ENCODE assay signal across 9 cellular contexts in the genomic region with DNA sequence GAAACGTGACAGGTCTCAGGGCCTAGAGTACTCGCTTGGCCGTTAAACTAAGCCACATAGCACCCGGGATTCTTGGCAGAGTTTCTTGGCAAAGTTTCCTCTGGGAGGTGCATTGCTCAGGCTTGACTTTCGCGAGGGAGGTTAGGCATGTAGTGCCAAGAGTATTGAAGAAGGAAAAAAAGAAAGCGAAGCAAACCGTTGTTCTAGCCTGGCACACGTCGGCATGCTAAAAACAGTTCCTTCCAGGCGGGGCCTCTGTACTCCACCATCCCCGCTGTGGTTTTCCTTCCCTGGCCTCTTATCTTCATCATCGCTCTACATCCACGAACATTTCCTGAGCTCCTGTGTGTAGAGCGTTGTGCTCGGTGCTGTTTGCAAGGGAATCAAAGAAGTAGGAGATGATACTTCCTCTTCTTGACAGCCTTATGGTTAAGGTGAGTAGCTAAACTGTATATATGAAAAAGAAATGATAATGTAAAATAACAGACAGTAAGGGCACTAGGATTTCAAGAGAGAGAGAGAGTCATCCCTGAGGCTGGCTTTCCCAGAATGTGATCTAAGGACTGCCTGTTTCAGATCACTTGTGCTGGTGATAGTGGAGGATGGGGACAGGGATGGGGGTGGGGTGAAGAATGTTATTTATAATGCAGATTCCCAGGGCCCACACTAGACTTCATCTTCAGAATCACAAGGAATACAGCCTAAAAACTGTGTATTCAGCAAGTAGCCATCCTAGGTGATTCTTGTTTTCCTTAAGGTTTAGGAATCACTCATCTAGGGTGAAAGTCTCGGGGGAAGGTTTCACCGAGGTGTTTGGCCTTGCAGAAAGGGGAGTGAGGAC. TPM values are rescaled to one million over a fixed set of nuclear protein-coding genes. Genes with fewer than 3 reads are reported as not detected.
DNase-seq lines count a peak whose midpoint lies in the region; ATAC-seq and TF ChIP-seq lines count a peak whose summit lies in the region.
"Had no signal": no experiment of that assay in that cellular context is flagged by ENCODE, and none has a peak within 500 bp of the region (broad histone marks: within the 10 kb centered on the region; RNA-seq: fewer than 3 reads in every experiment).

No MANE protein-coding gene starts in this region.

- peaks cover 5% of the 10 kb centered on the region for H3K4me1 Mint-ChIP-seq in memory B cell

- TF ChIP-seq CTCF in AG04450 (IDR thresholded peaks at IDR 0.05; ENCODE audit: low read depth, low read length): no peak

- H3K27me3 ChIP-seq in AG04450 (ENCODE audit: control insufficient read depth, insufficient read depth, low read length): peaks cover 79% of the 10 kb centered on the region

- no peak overlapping the region for H3K4me3 ChIP-seq in AG04450 (ENCODE audit: low read depth, low read length)

- POLR2A ChIA-PET in AG04450 (lab: Yijun Ruan, JAX): no interaction called here

- H3K36me3 Mint-ChIP-seq in memory B cell: no peaks in the 10 kb centered on the region

- ATAC-seq in memory B cell (ENCODE audit: low read depth): peak; percentile 61

- DNase-seq in AG04450 (ENCODE audit: low read depth, low spot score) (peak; percentile 6), KG1 (lab: John Stamatoyannopoulos, UW) (peak; percentile 79), caudate nucleus (lab: John Stamatoyannopoulos, UW) (peak in 3 of 61 donors; percentile 12 to 43 (median 16)), memory B cell (ENCODE audit: low spot score in 2 of 2) (no peak), COR-L47 (lab: John Stamatoyannopoulos, UW) (no peak), GM19240 (ENCODE audit: insufficient read length, low spot score) (no peak), SW 1271 (lab: John Stamatoyannopoulos, UW) (no peak)
- DNase-seq in activated CD4-positive, alpha-beta T cell treated with anti-CD3 and anti-CD28 coated beads for 48 hours: no peak
- DNase-seq: DMS153 had no signal

- H3K9me3 Mint-ChIP-seq in memory B cell: no peaks in the 10 kb centered on the region

- peaks cover 39% of the 10 kb centered on the region for H3K27me3 Mint-ChIP-seq in memory B cell

- CTCF ChIA-PET in AG04450 (lab: Charles Lee): no interaction called here

- H3K27ac ChIP-seq in AG04450 (ENCODE audit: low read depth, low read length): no peak overlapping the region
- peak overlapping the region; percentile 29 for H3K27ac ChIP-seq in caudate nucleus (ENCODE audit: low read depth, low read length)

- no peak overlapping the region for H3K4me3 Mint-ChIP-seq in memory B cell

- H3K9me3 ChIP-seq in AG04450 (ENCODE audit: control insufficient read depth, insufficient read depth, low read length): no peaks in the 10 kb centered on the region

- no peak overlapping the region for H3K27ac Mint-ChIP-seq in memory B cell

RNA-seq across cellular contexts. Expression of gene RNF220, which starts 18.9 kb away (rescaled TPM):
- 46.4 and 48.0 TPM in 2 replicates for polyA plus RNA-seq in AG04450 (2011; rRNA removed)
- 28.4 and 38.7 TPM in 2 replicates for polyA minus RNA-seq in AG04450 (2011; rRNA and poly(A)+ RNA removed)

Comparison
In these comparisons a context has a peak if more than half of its experiments do, and no peak if none do; other contexts are left out.
1. DNase-seq: peak in AG04450 (single experiment) and KG1 (single experiment); none in memory B cell (0 of 2), COR-L47 (single experiment), activated CD4-positive, alpha-beta T cell treated with anti-CD3 and anti-CD28 coated beads for 48 hours (single experiment), GM19240 (single experiment) and SW 1271 (0 of 2).